5 cellular contexts compared by ENCODE assay signal in genomic region chr2:185891403-185891802, GRCh38.
"Had no signal": no experiment of that assay in that cellular context is flagged by ENCODE, and none has a peak within 500 bp of the region (broad histone marks: within the 10 kb centered on the region; RNA-seq: fewer than 3 reads in every experiment).

No MANE protein-coding gene starts in this region.

- ATAC-seq: K562 had no signal

- H3K4me3 ChIP-seq: K562 had no signal

- H3K27ac ChIP-seq: HL-60 had no signal

- DNase-seq: IMR-90, KBM-7 had no signal

- FAIRE-seq: HTR-8/SVneo, K562 had no signal
